In the genomic region with DNA sequence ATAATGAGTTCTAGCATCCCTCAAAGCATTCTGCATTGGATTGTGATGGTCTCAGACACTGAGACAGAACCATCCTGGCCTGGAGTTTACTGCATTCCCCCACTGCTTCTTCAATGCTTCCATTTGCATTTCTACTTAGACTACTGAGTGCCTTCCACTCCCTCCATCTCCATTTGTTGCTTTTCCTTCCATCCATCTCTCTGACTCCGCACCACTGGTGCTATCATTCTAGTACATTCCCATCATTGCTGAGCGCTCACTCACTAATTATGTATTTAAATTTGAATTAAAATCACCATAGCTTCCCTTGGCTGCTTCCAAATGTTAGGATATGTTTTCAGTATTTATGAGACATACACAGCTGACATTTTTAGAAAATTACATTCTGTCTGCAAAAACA, we compare ENCODE assay signal across 11 cellular contexts. TPM values are rescaled to one million over a fixed set of nuclear protein-coding genes. Genes with fewer than 3 reads are reported as not detected.
DNase-seq lines count a peak whose midpoint lies in the region; ATAC-seq and TF ChIP-seq lines count a peak whose summit lies in the region.
"Had no signal": no experiment of that assay in that cellular context is flagged by ENCODE, and none has a peak within 500 bp of the region (broad histone marks: within the 10 kb centered on the region; RNA-seq: fewer than 3 reads in every experiment).

No MANE protein-coding gene starts in this region.

- H2BK5ac ChIP-seq in trophoblast cell (ENCODE audit: low read depth, low read length, poor library complexity): no peak overlapping the region

- H3K27me3 Mint-ChIP-seq in chondrocyte (ENCODE audit: low read depth): no peaks in the 10 kb centered on the region

- no CpG with 5 or more reads among the region's 2 CpGs for WGBS in trophoblast cell (ENCODE audit: extremely low coverage, insufficient coverage, insufficient read length)

- H3K79me2 ChIP-seq in trophoblast cell (ENCODE audit: control insufficient read depth, insufficient read depth, low read length, poor library complexity): no peaks in the 10 kb centered on the region

- H2BK120ac ChIP-seq in trophoblast cell (ENCODE audit: insufficient read depth, low read length, poor library complexity): no peak overlapping the region

- no peak overlapping the region for H2AK5ac ChIP-seq in trophoblast cell (ENCODE audit: low read length)

- H2BK12ac ChIP-seq in trophoblast cell (ENCODE audit: low read length): no peak overlapping the region

- H3K4me3 ChIP-seq in SK-N-MC: peak overlapping the region; percentile 63
- H3K4me3 ChIP-seq in lower lobe of right lung: no peak overlapping the region
- H3K4me3 ChIP-seq in trophoblast cell (ENCODE audit: low read depth, low read length): no peak overlapping the region
- H3K4me3 ChIP-seq: K562 had no signal

- H3K36me3 ChIP-seq in SK-N-MC (ENCODE audit: insufficient read depth, low read length): peaks cover 3% of the 10 kb centered on the region; the same call in 1 of the 2 replicates
- no peaks in the 10 kb centered on the region for H3K36me3 ChIP-seq in lower lobe of right lung
- H3K36me3 ChIP-seq in trophoblast cell (ENCODE audit: control insufficient read depth in 1 of 2, insufficient read depth in 2 of 2, low read length in 2 of 2): no peaks in the 10 kb centered on the region

- no peak overlapping the region for H3K4me3 Mint-ChIP-seq in chondrocyte (ENCODE audit: unreplicated experiment)
- H3K4me3 Mint-ChIP-seq: CD14-positive monocyte had no signal

- H3K23ac ChIP-seq in trophoblast cell (ENCODE audit: low read length): no peak overlapping the region

- no peak for ATAC-seq in lower lobe of right lung
- ATAC-seq: HCT116, K562 had no signal

- no peaks in the 10 kb centered on the region for H3K9me3 ChIP-seq in SK-N-MC (ENCODE audit: low read depth, low read length)
- H3K9me3 ChIP-seq in lower lobe of right lung: no peaks in the 10 kb centered on the region
- no peaks in the 10 kb centered on the region for H3K9me3 ChIP-seq in trophoblast cell (ENCODE audit: insufficient read depth, low read depth, low read length)

- no peaks in the 10 kb centered on the region for H3K27me3 ChIP-seq in lower lobe of right lung (ENCODE audit: low read depth)
- H3K27me3 ChIP-seq in trophoblast cell (ENCODE audit: insufficient read depth, low read length): no peaks in the 10 kb centered on the region

- H3K9me3 Mint-ChIP-seq in chondrocyte (ENCODE audit: low read depth): no peaks in the 10 kb centered on the region

- H3K27ac ChIP-seq in SK-N-MC: peak overlapping the region; percentile 100
- H3K27ac ChIP-seq in lower lobe of right lung: no peak overlapping the region
- H3K27ac ChIP-seq in trophoblast cell (ENCODE audit: low read depth, low read length): no peak overlapping the region

- no peak overlapping the region for H4K12ac ChIP-seq in trophoblast cell (ENCODE audit: low read depth, low read length)

- H4K8ac ChIP-seq in trophoblast cell (ENCODE audit: low read depth, low read length): no peak overlapping the region

- no peaks in the 10 kb centered on the region for H3K79me1 ChIP-seq in trophoblast cell (ENCODE audit: low read length)

- H3K36me3 Mint-ChIP-seq in chondrocyte (ENCODE audit: low read depth): peaks cover 2% of the 10 kb centered on the region
- H3K36me3 Mint-ChIP-seq: CD14-positive monocyte had no signal

- no peak overlapping the region for H3K4me2 ChIP-seq in trophoblast cell (ENCODE audit: low read length)

- peaks cover 64% of the 10 kb centered on the region for H3K4me1 Mint-ChIP-seq in chondrocyte (ENCODE audit: low read depth)
- H3K4me1 Mint-ChIP-seq: CD14-positive monocyte had no signal

- H3K9ac ChIP-seq in SK-N-MC (ENCODE audit: insufficient read length): no peak overlapping the region
- no peak overlapping the region for H3K9ac ChIP-seq in trophoblast cell (ENCODE audit: low read length)

- no peak overlapping the region for H3K4ac ChIP-seq in trophoblast cell (ENCODE audit: low read depth, low read length)

- H3K14ac ChIP-seq in trophoblast cell (ENCODE audit: low read length): no peak overlapping the region

- intact Hi-C loops in lower lobe of right lung (cut with DNase I): no loop called here

- DNase-seq in SK-N-MC (ENCODE audit: low read depth, low spot score): no peak
- no peak for DNase-seq in chondrocyte (ENCODE audit: low spot score)
- DNase-seq in middle frontal gyrus (ENCODE audit: extremely low spot score, low spot score): peak; percentile 35
- DNase-seq in lower lobe of right lung: no peak
- DNase-seq in hypothalamus (lab: John Stamatoyannopoulos, UW): no peak
- no peak for DNase-seq in trophoblast cell
- DNase-seq in hepatic stellate cell (ENCODE audit: low spot score): no peak
- DNase-seq: NCI-H226 had no signal

- no peak overlapping the region for H3K18ac ChIP-seq in trophoblast cell (ENCODE audit: low read length)

- no peak overlapping the region for H4K91ac ChIP-seq in trophoblast cell (ENCODE audit: low read depth, low read length)

- H2AFZ ChIP-seq in trophoblast cell (ENCODE audit: insufficient read depth, low read length, poor library complexity): no peak overlapping the region

- H3K4me1 ChIP-seq in lower lobe of right lung: no peaks in the 10 kb centered on the region
- H3K4me1 ChIP-seq in trophoblast cell (ENCODE audit: control insufficient read depth in 1 of 2, insufficient read depth in 2 of 2, low read length in 2 of 2): no peaks in the 10 kb centered on the region

- H3K27ac Mint-ChIP-seq in chondrocyte (ENCODE audit: unreplicated experiment): peak overlapping the region; percentile 45
- H3K27ac Mint-ChIP-seq: CD14-positive monocyte had no signal

- TF ChIP-seq CTCF in chondrocyte (IDR thresholded peaks at IDR 0.05) (no peak), lower lobe of right lung (IDR thresholded peaks at IDR 0.05) (no peak)

RNA-seq across cellular contexts. Expression of a gene that starts 11.8 kb away (rescaled TPM):
- total RNA-seq in chondrocyte (68.9 to 173 TPM (median 76.2 TPM) in 3 replicates), lower lobe of right lung (9.4 TPM)
- 9.4 and 9.9 TPM in 2 replicates for polyA plus RNA-seq in trophoblast cell (2013)
- polyA plus RNA-seq: CD14-positive monocyte had no signal
